Comparison of ENCODE assay signal across 16 cellular contexts in genomic region chr7:32059289-32060045, GRCh38. TPM values are rescaled to one million over a fixed set of nuclear protein-coding genes. Genes with fewer than 3 reads are reported as not detected.
A peak's percentile ranks its signal among the peaks of the same experiment; 100 is the strongest.
DNase-seq lines count a peak whose midpoint lies in the region; ATAC-seq and TF ChIP-seq lines count a peak whose summit lies in the region.
"Had no signal": no experiment of that assay in that cellular context is flagged by ENCODE, and none has a peak within 500 bp of the region (broad histone marks: within the 10 kb centered on the region; RNA-seq: fewer than 3 reads in every experiment).

No MANE protein-coding gene starts in this region.

- H3K9me3 Mint-ChIP-seq in neural progenitor cell = no peaks in the 10 kb centered on the region
- H3K9me3 Mint-ChIP-seq in effector memory CD8-positive, alpha-beta T cell = peaks cover 8 to 13% of the 10 kb centered on the region in 2 donors
- H3K9me3 Mint-ChIP-seq: memory B cell had no signal

- H3F3A ChIP-seq in neural progenitor cell (ENCODE audit: low read depth) = no peaks in the 10 kb centered on the region

- DNase-seq in AG09309 (ENCODE audit: low read depth) (peak; percentile 77), HFF-Myc (ENCODE audit: extremely low read depth, low read depth) (peak; percentile 22), colonic mucosa (no peak), neural progenitor cell (ENCODE audit: low spot score) (no peak), OCI-M1 (lab: John Stamatoyannopoulos, UW) (no peak), GM19240 (ENCODE audit: insufficient read length, low spot score) (no peak), ureter (ENCODE audit: low spot score) (no peak)
- no peak for DNase-seq in effector memory CD8-positive, alpha-beta T cell
- DNase-seq: activated CD8-positive, alpha-beta memory T cell treated with anti-CD3 and anti-CD28 coated beads, Interleukin-2, amount 10 ng/mL, durations not matched to agents 7 days and 5 days; gastrocnemius medialis; NCI-H774; spleen had no signal

- H3K27ac ChIP-seq in colonic mucosa = peak overlapping the region; percentile 13
- no peak overlapping the region for H3K27ac ChIP-seq in neural progenitor cell
- H3K27ac ChIP-seq: gastrocnemius medialis, spleen had no signal

- H3K27me3 Mint-ChIP-seq in neural progenitor cell (ENCODE audit: insufficient read depth, low read depth) = no peaks in the 10 kb centered on the region
- no peaks in the 10 kb centered on the region for H3K27me3 Mint-ChIP-seq in effector memory CD8-positive, alpha-beta T cell
- H3K27me3 Mint-ChIP-seq: activated CD8-positive, alpha-beta memory T cell treated with anti-CD3 and anti-CD28 coated beads, Interleukin-2, amount 10 ng/mL, durations not matched to agents 7 days and 5 days; stimulated activated memory B cell treated with anti-CD40 and anti-IgM and Interleukin-4, amounts not matched to agents 10 μg/mL and 1 μg/mL and 100 μg/mL, for 72 hours had no signal

- H3K4me3 Mint-ChIP-seq in neural progenitor cell = peak overlapping the region; percentile 5
- H3K4me3 Mint-ChIP-seq in effector memory CD8-positive, alpha-beta T cell = no peak overlapping the region
- H3K4me3 Mint-ChIP-seq: activated CD8-positive, alpha-beta memory T cell treated with anti-CD3 and anti-CD28 coated beads, Interleukin-2, amount 10 ng/mL, durations not matched to agents 7 days and 5 days; memory B cell; stimulated activated memory B cell treated with anti-CD40 and anti-IgM and Interleukin-4, amounts not matched to agents 10 μg/mL and 1 μg/mL and 100 μg/mL, for 72 hours had no signal

- H3K4me2 ChIP-seq in neural progenitor cell = no peak overlapping the region

- H3K79me2 ChIP-seq in neural progenitor cell (ENCODE audit: low read depth) = no peaks in the 10 kb centered on the region

- no peaks in the 10 kb centered on the region for H4K20me1 ChIP-seq in neural progenitor cell (ENCODE audit: low read depth)

- no peak overlapping the region for H3K27ac Mint-ChIP-seq in neural progenitor cell
- no peak overlapping the region for H3K27ac Mint-ChIP-seq in effector memory CD8-positive, alpha-beta T cell
- H3K27ac Mint-ChIP-seq: activated CD8-positive, alpha-beta memory T cell treated with anti-CD3 and anti-CD28 coated beads, Interleukin-2, amount 10 ng/mL, durations not matched to agents 7 days and 5 days; memory B cell; stimulated activated memory B cell treated with anti-CD40 and anti-IgM and Interleukin-4, amounts not matched to agents 10 μg/mL and 1 μg/mL and 100 μg/mL, for 72 hours had no signal

- TF ChIP-seq CTCF in AG09309 (IDR thresholded peaks at IDR 0.05; ENCODE audit: control insufficient read depth, insufficient read depth, low read depth, low read length, missing control alignments) (no peak), HFF-Myc (IDR thresholded peaks at IDR 0.05; ENCODE audit: low read depth, low read length, missing control alignments) (no peak), colonic mucosa (IDR thresholded peaks at IDR 0.05) (no peak), neural progenitor cell (IDR thresholded peaks at IDR 0.05) (no peak)

- H3K4me3 ChIP-seq in AG09309 (ENCODE audit: control insufficient read depth, low read depth, low read length) = no peak overlapping the region; the same call in 1 of the 2 replicates
- peak overlapping the region; percentile 10; the same call in 1 of the 2 replicates for H3K4me3 ChIP-seq in HFF-Myc (replicated peaks; ENCODE audit: low read depth, low read length)
- H3K4me3 ChIP-seq in colonic mucosa = no peak overlapping the region
- no peak overlapping the region for H3K4me3 ChIP-seq in neural progenitor cell
- H3K4me3 ChIP-seq: spleen had no signal

- ATAC-seq in effector memory CD8-positive, alpha-beta T cell (replicated peaks) = no peak
- ATAC-seq: activated CD8-positive, alpha-beta memory T cell treated with anti-CD3 and anti-CD28 coated beads, Interleukin-2, amount 10 ng/mL, durations not matched to agents 7 days and 5 days; gastrocnemius medialis; stimulated activated memory B cell treated with anti-CD40 and anti-IgM and Interleukin-4, amounts not matched to agents 10 μg/mL and 1 μg/mL and 100 μg/mL, for 72 hours had no signal

- peaks cover 10% of the 10 kb centered on the region for H3K4me1 ChIP-seq in colonic mucosa
- peaks cover 5% of the 10 kb centered on the region for H3K4me1 ChIP-seq in neural progenitor cell
- H3K4me1 ChIP-seq: spleen had no signal

- intact Hi-C loops in colonic mucosa (cut with DNase I) = loop anchor here (10.0 kb wide), 1 partner anchor 245 kb away; no protein-coding TSS in a partner anchor

- no peaks in the 10 kb centered on the region for H3K9me3 ChIP-seq in colonic mucosa
- no peaks in the 10 kb centered on the region for H3K9me3 ChIP-seq in neural progenitor cell (ENCODE audit: low read depth)
- H3K9me3 ChIP-seq: gastrocnemius medialis, spleen had no signal

- no peaks in the 10 kb centered on the region for H3K36me3 Mint-ChIP-seq in neural progenitor cell
- no peaks in the 10 kb centered on the region for H3K36me3 Mint-ChIP-seq in effector memory CD8-positive, alpha-beta T cell (ENCODE audit: insufficient read depth)
- H3K36me3 Mint-ChIP-seq: activated CD8-positive, alpha-beta memory T cell treated with anti-CD3 and anti-CD28 coated beads, Interleukin-2, amount 10 ng/mL, durations not matched to agents 7 days and 5 days; memory B cell; stimulated activated memory B cell treated with anti-CD40 and anti-IgM and Interleukin-4, amounts not matched to agents 10 μg/mL and 1 μg/mL and 100 μg/mL, for 72 hours had no signal

- no peak overlapping the region for H3K9ac ChIP-seq in colonic mucosa (ENCODE audit: low read depth in 2 of 2, low read length in 2 of 2)
- H3K9ac ChIP-seq in neural progenitor cell = no peak overlapping the region

- H3K36me3 ChIP-seq in colonic mucosa (no peaks in the 10 kb centered on the region), neural progenitor cell (no peaks in the 10 kb centered on the region)
- H3K36me3 ChIP-seq: gastrocnemius medialis, spleen had no signal

- H3K4me1 Mint-ChIP-seq in neural progenitor cell = peaks cover 24% of the 10 kb centered on the region
- no peaks in the 10 kb centered on the region for H3K4me1 Mint-ChIP-seq in effector memory CD8-positive, alpha-beta T cell (ENCODE audit: low read depth in 2 of 2)
- H3K4me1 Mint-ChIP-seq: activated CD8-positive, alpha-beta memory T cell treated with anti-CD3 and anti-CD28 coated beads, Interleukin-2, amount 10 ng/mL, durations not matched to agents 7 days and 5 days; memory B cell; stimulated activated memory B cell treated with anti-CD40 and anti-IgM and Interleukin-4, amounts not matched to agents 10 μg/mL and 1 μg/mL and 100 μg/mL, for 72 hours had no signal

- H3K27me3 ChIP-seq in colonic mucosa (no peaks in the 10 kb centered on the region), neural progenitor cell (peaks cover 19% of the 10 kb centered on the region)
- H3K27me3 ChIP-seq: spleen had no signal

- peak overlapping the region; percentile 23 for H2AFZ ChIP-seq in neural progenitor cell (replicated peaks)

RNA-seq across cellular contexts. Expression of gene PDE1C, which starts 10.7 kb away (rescaled TPM):
- total RNA-seq in colonic mucosa (1 to 10 TPM; 1.2 to 2.7 TPM), neural progenitor cell (ENCODE audit: low replicate concordance) (0.54 and 0.56 TPM in 2 replicates), ureter (12.2 TPM)
- total RNA-seq: activated CD8-positive, alpha-beta memory T cell treated with anti-CD3 and anti-CD28 coated beads, Interleukin-2, amount 10 ng/mL, durations not matched to agents 7 days and 5 days; LHCN-M2; T-helper 1 cell treated with Interleukin-12 subunit alpha and Interleukin-12 subunit beta and Interleukin-4 antibody, amounts not matched to agents 30 ng/mL and 1 ng/mL, for 36 hours had no signal

Comparison
In these comparisons a context has a peak if more than half of its experiments do, and no peak if none do; other contexts are left out.
1. DNase-seq: peak in AG09309 (single experiment) and HFF-Myc (single experiment); none in colonic mucosa (single experiment), neural progenitor cell (single experiment), effector memory CD8-positive, alpha-beta T cell (0 of 3), OCI-M1 (single experiment), GM19240 (single experiment) and ureter (single experiment).